In the genomic region with DNA sequence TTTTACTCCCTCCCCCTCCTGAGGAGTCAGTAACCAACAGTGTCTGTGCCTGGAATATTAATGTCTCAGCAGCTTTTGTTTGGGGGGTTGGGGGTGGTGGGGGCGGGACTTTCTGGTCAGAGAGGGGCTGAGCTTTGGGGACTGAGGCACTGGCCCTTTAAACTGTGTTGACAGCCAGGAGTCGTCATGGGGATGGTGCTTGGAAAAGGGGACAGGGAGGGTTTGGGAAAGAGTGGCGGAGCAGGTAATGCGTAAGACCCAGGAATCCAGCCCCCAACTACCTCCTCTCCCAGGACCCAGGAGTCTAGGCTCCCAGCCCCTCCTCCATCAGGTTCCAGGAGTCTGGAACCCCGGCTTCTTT, we compare ENCODE assay signal across 1 cellular context.
TF ChIP-seq lines count a peak whose summit lies in the region.

No MANE protein-coding gene starts in this region.

TF ChIP-seq in SK-N-SH, 30 proteins besides CTCF, POLR2A, EP300 and RAD21:
- no peak for TF ChIP-seq RFX5 (IDR thresholded peaks at IDR 0.05; ENCODE audit: low read length)
- TF ChIP-seq MEF2A (IDR thresholded peaks at IDR 0.05; ENCODE audit: borderline replicate concordance, low read depth) = no peak
- TF ChIP-seq, protein P1, sequence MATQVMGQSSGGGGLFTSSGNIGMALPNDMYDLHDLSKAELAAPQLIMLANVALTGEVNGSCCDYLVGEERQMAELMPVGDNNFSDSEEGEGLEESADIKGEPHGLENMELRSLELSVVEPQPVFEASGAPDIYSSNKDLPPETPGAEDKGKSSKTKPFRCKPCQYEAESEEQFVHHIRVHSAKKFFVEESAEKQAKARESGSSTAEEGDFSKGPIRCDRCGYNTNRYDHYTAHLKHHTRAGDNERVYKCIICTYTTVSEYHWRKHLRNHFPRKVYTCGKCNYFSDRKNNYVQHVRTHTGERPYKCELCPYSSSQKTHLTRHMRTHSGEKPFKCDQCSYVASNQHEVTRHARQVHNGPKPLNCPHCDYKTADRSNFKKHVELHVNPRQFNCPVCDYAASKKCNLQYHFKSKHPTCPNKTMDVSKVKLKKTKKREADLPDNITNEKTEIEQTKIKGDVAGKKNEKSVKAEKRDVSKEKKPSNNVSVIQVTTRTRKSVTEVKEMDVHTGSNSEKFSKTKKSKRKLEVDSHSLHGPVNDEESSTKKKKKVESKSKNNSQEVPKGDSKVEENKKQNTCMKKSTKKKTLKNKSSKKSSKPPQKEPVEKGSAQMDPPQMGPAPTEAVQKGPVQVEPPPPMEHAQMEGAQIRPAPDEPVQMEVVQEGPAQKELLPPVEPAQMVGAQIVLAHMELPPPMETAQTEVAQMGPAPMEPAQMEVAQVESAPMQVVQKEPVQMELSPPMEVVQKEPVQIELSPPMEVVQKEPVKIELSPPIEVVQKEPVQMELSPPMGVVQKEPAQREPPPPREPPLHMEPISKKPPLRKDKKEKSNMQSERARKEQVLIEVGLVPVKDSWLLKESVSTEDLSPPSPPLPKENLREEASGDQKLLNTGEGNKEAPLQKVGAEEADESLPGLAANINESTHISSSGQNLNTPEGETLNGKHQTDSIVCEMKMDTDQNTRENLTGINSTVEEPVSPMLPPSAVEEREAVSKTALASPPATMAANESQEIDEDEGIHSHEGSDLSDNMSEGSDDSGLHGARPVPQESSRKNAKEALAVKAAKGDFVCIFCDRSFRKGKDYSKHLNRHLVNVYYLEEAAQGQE (IDR thresholded peaks at IDR 0.05; ENCODE audit: low read depth, low read length) = no peak
- TF ChIP-seq, protein P2, sequence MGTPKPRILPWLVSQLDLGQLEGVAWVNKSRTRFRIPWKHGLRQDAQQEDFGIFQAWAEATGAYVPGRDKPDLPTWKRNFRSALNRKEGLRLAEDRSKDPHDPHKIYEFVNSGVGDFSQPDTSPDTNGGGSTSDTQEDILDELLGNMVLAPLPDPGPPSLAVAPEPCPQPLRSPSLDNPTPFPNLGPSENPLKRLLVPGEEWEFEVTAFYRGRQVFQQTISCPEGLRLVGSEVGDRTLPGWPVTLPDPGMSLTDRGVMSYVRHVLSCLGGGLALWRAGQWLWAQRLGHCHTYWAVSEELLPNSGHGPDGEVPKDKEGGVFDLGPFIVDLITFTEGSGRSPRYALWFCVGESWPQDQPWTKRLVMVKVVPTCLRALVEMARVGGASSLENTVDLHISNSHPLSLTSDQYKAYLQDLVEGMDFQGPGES (IDR thresholded peaks at IDR 0.05; ENCODE audit: low read depth, low read length) = no peak
- no peak for TF ChIP-seq GATA2 (CRISPR knock-in tag; IDR thresholded peaks at IDR 0.05)
- TF ChIP-seq POLR2AphosphoS5 (IDR thresholded peaks at IDR 0.05; ENCODE audit: low read depth, low read length) = no peak
- no peak for TF ChIP-seq FOXM1 (IDR thresholded peaks at IDR 0.05; ENCODE audit: low read depth)
- TF ChIP-seq ELF1 (IDR thresholded peaks at IDR 0.05) = no peak
- TF ChIP-seq SMC3 (IDR thresholded peaks at IDR 0.05; ENCODE audit: low read depth, low read length) = no peak
